In the genomic region with DNA sequence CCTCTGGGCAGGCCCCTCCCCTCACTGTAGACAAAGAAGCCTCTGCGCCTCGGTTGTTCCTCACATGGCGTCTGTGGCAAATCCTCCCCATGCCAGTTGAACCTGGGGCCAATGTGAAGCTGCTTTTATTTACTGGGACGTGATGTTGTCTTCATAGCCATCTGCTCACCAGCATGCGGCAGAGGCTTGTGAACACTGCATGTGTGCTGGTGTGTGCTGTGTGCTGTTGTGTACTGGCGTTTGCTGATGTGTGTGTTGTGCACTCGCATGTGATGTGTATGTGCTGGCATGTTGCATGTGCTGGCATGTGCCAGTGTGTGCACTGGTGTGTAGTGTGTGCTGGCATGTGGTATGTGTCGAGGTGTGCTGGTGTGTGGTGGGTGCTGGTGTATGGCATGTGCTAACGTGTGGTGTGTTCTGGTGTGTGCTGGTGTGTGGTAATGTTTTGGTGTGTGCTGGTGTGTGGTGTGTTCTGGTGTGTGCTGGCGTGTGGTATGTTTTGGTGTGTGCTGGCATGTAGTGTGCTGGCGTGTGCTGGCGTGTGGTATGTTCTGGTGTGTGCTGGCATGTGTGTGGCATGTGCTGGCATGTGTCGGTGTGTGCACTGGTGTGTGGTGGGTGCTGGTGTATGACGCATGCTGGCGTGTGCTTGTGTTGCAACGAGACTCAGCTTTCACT, we compare ENCODE assay signal across 11 cellular contexts. TPM values are rescaled to one million over a fixed set of nuclear protein-coding genes. Genes with fewer than 3 reads are reported as not detected.
A peak's percentile ranks its signal among the peaks of the same experiment; 100 is the strongest.
DNase-seq lines count a peak whose midpoint lies in the region; ATAC-seq and TF ChIP-seq lines count a peak whose summit lies in the region.
"Had no signal": no experiment of that assay in that cellular context is flagged by ENCODE, and none has a peak within 500 bp of the region (broad histone marks: within the 10 kb centered on the region; RNA-seq: fewer than 3 reads in every experiment).

No MANE protein-coding gene starts in this region.

- peaks cover 9% of the 10 kb centered on the region for H3K4me1 Mint-ChIP-seq in activated CD4-positive, alpha-beta T cell treated with anti-CD3 and anti-CD28 coated beads for 36 hours
- no peaks in the 10 kb centered on the region for H3K4me1 Mint-ChIP-seq in progenitor cell of endocrine pancreas (ENCODE audit: low read depth)

- POLR2A ChIA-PET in activated CD4-positive, alpha-beta T cell treated with anti-CD3 and anti-CD28 coated beads for 36 hours (lab: Charles Lee) = interaction anchor here (0.7 kb wide), 1 partner anchor 165 kb away, joined by 3 read pairs; no protein-coding TSS in a partner anchor

- H3K36me3 Mint-ChIP-seq in activated CD4-positive, alpha-beta T cell treated with anti-CD3 and anti-CD28 coated beads for 36 hours (ENCODE audit: low read depth) = peaks cover 30% of the 10 kb centered on the region
- peaks cover 2% of the 10 kb centered on the region for H3K36me3 Mint-ChIP-seq in progenitor cell of endocrine pancreas (ENCODE audit: insufficient read depth)

- peak; percentile 16 for ATAC-seq in activated CD4-positive, alpha-beta T cell treated with anti-CD3 and anti-CD28 coated beads for 36 hours
- ATAC-seq in esophagus mucosa = peak; percentile 39
- ATAC-seq in HG03280 (IDR thresholded peaks at IDR 0.05; ENCODE audit: unreplicated experiment) = no peak
- no peak for ATAC-seq in GM21360 (IDR thresholded peaks at IDR 0.05; ENCODE audit: unreplicated experiment)

- no peak for DNase-seq in activated CD4-positive, alpha-beta T cell treated with anti-CD3 and anti-CD28 coated beads for 36 hours
- no peak for DNase-seq in activated CD4-positive, alpha-beta T cell treated with anti-CD3 and anti-CD28 coated beads for 1 hour
- DNase-seq in NCI-H1694 treated with DMSO at 0.1 percent for 48 hours (lab: John Stamatoyannopoulos, UW) = peak; percentile 87
- no peak for DNase-seq in progenitor cell of endocrine pancreas (ENCODE audit: low spot score, unreplicated experiment)
- no peak for DNase-seq in stimulated activated CD4-positive, alpha-beta T cell treated with anti-CD3 and anti-CD28 coated beads, Interleukin-12 subunit alpha, Interleukin-12 subunit beta, amount 100 ng/mL, for 4 hours
- DNase-seq: KG1, NCI-H187 treated with DMSO at 0.1 percent for 48 hours had no signal

- intact Hi-C loops in activated CD4-positive, alpha-beta T cell treated with anti-CD3 and anti-CD28 coated beads for 36 hours (cut with DNase I, micrococcal nuclease) = loop anchor here (1.0 to 5.0 kb wide), 5 partner anchors 36 to 165 kb away; a partner anchor contains a TSS

- no peaks in the 10 kb centered on the region for H3K27me3 Mint-ChIP-seq in activated CD4-positive, alpha-beta T cell treated with anti-CD3 and anti-CD28 coated beads for 36 hours
- no peaks in the 10 kb centered on the region for H3K27me3 Mint-ChIP-seq in progenitor cell of endocrine pancreas

- no peak for TF ChIP-seq CTCF in progenitor cell of endocrine pancreas (IDR thresholded peaks at IDR 0.05; ENCODE audit: unreplicated experiment)

- H3K4me3 Mint-ChIP-seq in activated CD4-positive, alpha-beta T cell treated with anti-CD3 and anti-CD28 coated beads for 36 hours = no peak overlapping the region
- no peak overlapping the region for H3K4me3 Mint-ChIP-seq in progenitor cell of endocrine pancreas (ENCODE audit: low read depth)
- H3K4me3 Mint-ChIP-seq: activated T-cell treated with anti-CD3 and anti-CD28 coated beads, Interleukin-2, amount 50 U/mL, for 72 hours had no signal

- H3K27ac Mint-ChIP-seq in activated CD4-positive, alpha-beta T cell treated with anti-CD3 and anti-CD28 coated beads for 36 hours = peak overlapping the region; percentile 86
- H3K27ac Mint-ChIP-seq in progenitor cell of endocrine pancreas = peak overlapping the region; percentile 77

- CTCF ChIA-PET in activated CD4-positive, alpha-beta T cell treated with anti-CD3 and anti-CD28 coated beads for 36 hours (lab: Charles Lee) = interaction anchor here (0.5 to 2.6 kb wide), 17 partner anchors 10 to 191 kb away, joined by 3 to 22 read pairs (median 3); a partner anchor contains a TSS

- H3K9me3 Mint-ChIP-seq in activated CD4-positive, alpha-beta T cell treated with anti-CD3 and anti-CD28 coated beads for 36 hours (ENCODE audit: low read depth) = no peaks in the 10 kb centered on the region
- H3K9me3 Mint-ChIP-seq in progenitor cell of endocrine pancreas (ENCODE audit: low read depth) = no peaks in the 10 kb centered on the region
- H3K9me3 Mint-ChIP-seq: activated T-cell treated with anti-CD3 and anti-CD28 coated beads, Interleukin-2, amount 50 U/mL, for 72 hours had no signal

RNA-seq across cellular contexts. Expression of a gene that starts 37.2 kb away (rescaled TPM):
- 10 to 100 TPM; 40.2 to 58.7 TPM for total RNA-seq in activated CD4-positive, alpha-beta T cell treated with anti-CD3 and anti-CD28 coated beads for 36 hours
- total RNA-seq in esophagus mucosa = 20.2 TPM
- total RNA-seq in progenitor cell of endocrine pancreas = 40.4 and 42.7 TPM in 2 replicates

Comparison
In these comparisons a context has a peak if more than half of its experiments do, and no peak if none do; other contexts are left out.
1. ATAC-seq: peak in activated CD4-positive, alpha-beta T cell treated with anti-CD3 and anti-CD28 coated beads for 36 hours (single experiment) and esophagus mucosa (single experiment); none in HG03280 (single experiment) and GM21360 (single experiment).